16 cellular contexts compared by ENCODE assay signal in the genomic region with DNA sequence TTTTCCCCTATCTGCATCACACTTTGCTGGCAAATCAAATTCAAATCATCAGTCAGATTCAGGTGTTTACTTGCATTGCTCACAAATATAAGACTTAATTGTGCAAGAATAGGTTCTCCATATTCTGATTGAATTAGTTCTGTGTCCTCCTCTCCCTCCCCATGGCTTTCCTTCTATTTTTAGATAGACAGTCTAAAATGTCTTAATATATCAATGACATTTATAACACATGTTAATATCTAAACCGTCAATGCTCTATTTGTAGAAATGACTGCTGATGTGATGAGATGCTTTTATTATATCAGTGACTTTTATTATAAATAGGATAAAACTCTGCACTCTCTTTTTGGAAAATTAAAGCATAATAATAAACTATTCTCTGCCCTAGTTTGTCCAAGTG.
"Had no signal": no experiment of that assay in that cellular context is flagged by ENCODE, and none has a peak within 500 bp of the region (broad histone marks: within the 10 kb centered on the region; RNA-seq: fewer than 3 reads in every experiment).

No MANE protein-coding gene starts in this region.

- H3K27ac ChIP-seq: coronary artery, dorsolateral prefrontal cortex, esophagus muscularis mucosa, foreskin keratinocyte, left lung, lower lobe of right lung had no signal

- ATAC-seq: foreskin keratinocyte, left cardiac atrium, left lung, lower lobe of right lung, mucosa of descending colon had no signal

- H3K27me3 ChIP-seq: dorsolateral prefrontal cortex, esophagus muscularis mucosa, foreskin keratinocyte, heart right ventricle, left lung had no signal

- H3K4me3 ChIP-seq: coronary artery, dorsolateral prefrontal cortex, esophagus muscularis mucosa, heart right ventricle, left lung, lower lobe of right lung, mucosa of descending colon had no signal

- H3K9me3 ChIP-seq: esophagus muscularis mucosa, heart right ventricle, left lung, lower lobe of right lung, mucosa of descending colon had no signal

- H3K4me1 ChIP-seq: left lung had no signal

- H3K36me3 ChIP-seq: esophagus muscularis mucosa, heart right ventricle, left lung, lower lobe of right lung had no signal

- DNase-seq: dermis blood vessel endothelial cell; dorsolateral prefrontal cortex; effector CD4-positive, alpha-beta T cell; effector memory CD4-positive, alpha-beta T cell; foreskin keratinocyte; glutamatergic neuron; head of caudate nucleus; heart right ventricle; hippocampal formation; left cardiac atrium; left lung; lower lobe of right lung; mesenchymal stem cell; mucosa of descending colon had no signal
